8 cellular contexts compared by ENCODE assay signal in genomic region chr17:39235555-39236221, GRCh38. TPM values are rescaled to one million over a fixed set of nuclear protein-coding genes. Genes with fewer than 3 reads are reported as not detected.
DNase-seq lines count a peak whose midpoint lies in the region; ATAC-seq and TF ChIP-seq lines count a peak whose summit lies in the region.

No MANE protein-coding gene starts in this region.

- H3K27ac ChIP-seq in gastroesophageal sphincter = no peak overlapping the region

- peak in 3 of 4 experiments; percentile 12 to 44 (median 24) for TF ChIP-seq CTCF in gastroesophageal sphincter (IDR thresholded peaks at IDR 0.05)

- H3K36me3 Mint-ChIP-seq in activated T-cell treated with anti-CD3 and anti-CD28 coated beads, Interleukin-2, amount 50 U/mL, for 4 hours (ENCODE audit: insufficient read depth) = no peaks in the 10 kb centered on the region

- no peak overlapping the region for H3K4me3 Mint-ChIP-seq in activated T-cell treated with anti-CD3 and anti-CD28 coated beads, Interleukin-2, amount 50 U/mL, for 4 hours

- peaks cover 8% of the 10 kb centered on the region for H3K27me3 Mint-ChIP-seq in activated T-cell treated with anti-CD3 and anti-CD28 coated beads, Interleukin-2, amount 50 U/mL, for 4 hours (ENCODE audit: low read depth)

- H3K4me3 ChIP-seq in gastroesophageal sphincter = no peak overlapping the region

- H3K4me1 ChIP-seq in gastroesophageal sphincter = peaks cover 0 to 19% (median 6%) of the 10 kb centered on the region in 3 donors

- H3K9me3 Mint-ChIP-seq in activated T-cell treated with anti-CD3 and anti-CD28 coated beads, Interleukin-2, amount 50 U/mL, for 4 hours = no peaks in the 10 kb centered on the region

- DNase-seq in DMS153 treated with DMSO at 0.1 percent for 48 hours (lab: John Stamatoyannopoulos, UW; ENCODE audit: unreplicated experiment) (peak; percentile 57), NCI-H748 (lab: John Stamatoyannopoulos, UW; ENCODE audit: unreplicated experiment) (peak; percentile 70), hippocampal formation (lab: John Stamatoyannopoulos, UW) (no peak)
- DNase-seq in activated T-cell treated with anti-CD3 and anti-CD28 coated beads, Interleukin-2, amount 50 U/mL, for 4 hours = no peak
- DNase-seq in stimulated activated CD4-positive, alpha-beta T cell treated with anti-CD3 and anti-CD28 coated beads, Interleukin-1b, Interleukin-23, amount 100 ng/mL, for 48 hours = peak; percentile 64

- 10 to 18% methylated on average over 3 to 10 of the region's 16 CpGs for WGBS in gastroesophageal sphincter (ENCODE audit: low coverage in 1 of 2), 2 donors

- TF ChIP-seq POLR2A in gastroesophageal sphincter (IDR thresholded peaks at IDR 0.05) = no peak

- H3K4me1 Mint-ChIP-seq in activated T-cell treated with anti-CD3 and anti-CD28 coated beads, Interleukin-2, amount 50 U/mL, for 4 hours (ENCODE audit: low read depth) = peaks cover 37% of the 10 kb centered on the region

- H3K9me3 ChIP-seq in gastroesophageal sphincter = no peaks in the 10 kb centered on the region

- peaks cover 94% of the 10 kb centered on the region for H3K27me3 ChIP-seq in gastroesophageal sphincter

- ATAC-seq in HG03342 (IDR thresholded peaks at IDR 0.05; ENCODE audit: unreplicated experiment) = peak; percentile 53
- ATAC-seq in activated T-cell treated with anti-CD3 and anti-CD28 coated beads, Interleukin-2, amount 50 U/mL, for 4 hours = peak; percentile 52 to 54
- ATAC-seq in gastroesophageal sphincter = no peak
- no peak for ATAC-seq in GM19397 (IDR thresholded peaks at IDR 0.05; ENCODE audit: unreplicated experiment)

- H3K36me3 ChIP-seq in gastroesophageal sphincter = no peaks in the 10 kb centered on the region

- no peak for TF ChIP-seq EP300 in gastroesophageal sphincter (IDR thresholded peaks at IDR 0.05)

RNA-seq across cellular contexts. Expression of gene STAC2, which starts 9.9 kb away (rescaled TPM):
- not detected for total RNA-seq in activated T-cell treated with anti-CD3 and anti-CD28 coated beads, Interleukin-2, amount 50 U/mL, for 4 hours
- under 1 TPM in 2 of 4 donors, not detected in 2; 0.13 to 0.57 TPM for total RNA-seq in gastroesophageal sphincter

RNA-seq across cellular contexts. Expression of gene RPL19, which starts 35.6 kb away (rescaled TPM):
- total RNA-seq in activated T-cell treated with anti-CD3 and anti-CD28 coated beads, Interleukin-2, amount 50 U/mL, for 4 hours = 1,000 to 10,000 TPM; 2,810 to 3,060 (median 2,906) TPM
- total RNA-seq in gastroesophageal sphincter = 1,000 to 10,000 TPM; 1,562 to 3,160 (median 2,477) TPM

RNA-seq across cellular contexts. Expression of gene CACNB1, which starts 38.2 kb away (rescaled TPM):
- total RNA-seq in activated T-cell treated with anti-CD3 and anti-CD28 coated beads, Interleukin-2, amount 50 U/mL, for 4 hours = 1 to 10 TPM; 8.3 to 9.0 (median 8.8) TPM
- 1 to 10 TPM; 3.6 to 7.9 (median 5.9) TPM for total RNA-seq in gastroesophageal sphincter

Comparison
In these comparisons a context has a peak if more than half of its experiments do, and no peak if none do; other contexts are left out.
1. DNase-seq: peak in DMS153 treated with DMSO at 0.1 percent for 48 hours (single experiment), NCI-H748 (single experiment) and stimulated activated CD4-positive, alpha-beta T cell treated with anti-CD3 and anti-CD28 coated beads, Interleukin-1b, Interleukin-23, amount 100 ng/mL, for 48 hours (single experiment); none in activated T-cell treated with anti-CD3 and anti-CD28 coated beads, Interleukin-2, amount 50 U/mL, for 4 hours (single experiment) and hippocampal formation (0 of 2).
2. ATAC-seq: peak in HG03342 (single experiment) and activated T-cell treated with anti-CD3 and anti-CD28 coated beads, Interleukin-2, amount 50 U/mL, for 4 hours (2 of 2); none in gastroesophageal sphincter (single experiment) and GM19397 (single experiment).